8 cellular contexts compared by ENCODE assay signal in the genomic region with DNA sequence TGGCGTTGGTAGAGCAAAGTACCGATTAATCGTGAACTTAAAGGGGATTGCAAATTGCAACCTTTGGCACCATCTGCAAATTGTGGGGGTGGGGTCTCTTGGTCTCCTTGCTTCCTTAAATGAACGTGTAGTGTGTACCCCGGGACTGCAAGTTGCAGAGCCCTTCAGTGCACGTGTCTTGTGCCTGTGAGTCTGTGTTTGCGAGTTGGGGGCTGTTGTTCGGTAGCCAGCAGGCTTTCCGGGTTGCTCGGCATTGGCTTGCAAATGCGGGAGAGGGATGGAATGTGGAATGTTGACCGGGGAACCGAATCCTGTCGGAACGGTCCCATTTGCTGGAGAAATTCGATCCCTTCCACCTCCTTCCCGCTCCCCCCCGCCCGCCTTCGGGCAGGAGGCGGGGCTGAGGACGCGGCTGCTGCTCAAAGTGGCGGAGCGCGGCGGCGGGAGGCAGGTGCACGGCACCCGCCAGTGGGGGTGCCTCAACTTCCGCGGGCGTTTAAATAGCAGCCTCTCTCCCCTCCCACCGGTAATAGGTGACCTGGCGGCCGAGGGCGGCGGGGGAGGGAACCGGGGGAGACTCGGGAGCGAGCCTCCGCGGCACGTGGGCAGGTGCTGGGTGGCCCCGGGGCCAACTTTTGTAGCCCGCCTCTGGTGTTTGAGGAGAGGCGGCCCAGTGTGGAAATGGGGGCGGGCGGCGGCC. TPM values are rescaled to one million over a fixed set of nuclear protein-coding genes. Genes with fewer than 3 reads are reported as not detected.
DNase-seq lines count a peak whose midpoint lies in the region; ATAC-seq and TF ChIP-seq lines count a peak whose summit lies in the region.

No MANE protein-coding gene starts in this region.

- peak overlapping the region; percentile 53 for H2AFZ ChIP-seq in osteoblast (ENCODE audit: low read length)

- no peaks in the 10 kb centered on the region for H3K36me3 ChIP-seq in osteoblast (ENCODE audit: insufficient read depth, low read length)
- no peaks in the 10 kb centered on the region for H3K36me3 ChIP-seq in thymus (ENCODE audit: control insufficient read depth, insufficient read depth)

- WGBS in thymus = under 1% methylated on average over 50 of the region's 50 CpGs

- peak overlapping the region; percentile 100 for H3K4me3 Mint-ChIP-seq in activated naive CD8-positive, alpha-beta T cell
- peak overlapping the region; percentile 97 for H3K4me3 Mint-ChIP-seq in glutamatergic neuron (ENCODE audit: unreplicated experiment)

- no peak for TF ChIP-seq CTCF in GM10266 (IDR thresholded peaks at IDR 0.05; ENCODE audit: control insufficient read depth, insufficient read depth, low read depth, missing control alignments)
- no peak for TF ChIP-seq CTCF in NB4 (IDR thresholded peaks at IDR 0.05; ENCODE audit: low read depth, low read length)
- no peak for TF ChIP-seq CTCF in glutamatergic neuron (IDR thresholded peaks at IDR 0.05; ENCODE audit: partially characterized antibody, unreplicated experiment)
- no peak for TF ChIP-seq CTCF in osteoblast (IDR thresholded peaks at IDR 0.05; ENCODE audit: extremely low read depth, low read depth, low read length)

- peaks cover 42% of the 10 kb centered on the region for H3K79me2 ChIP-seq in osteoblast (ENCODE audit: insufficient read depth, low read length)

- H3K27me3 ChIP-seq in osteoblast (ENCODE audit: insufficient read depth, low read length) (no peaks in the 10 kb centered on the region), thymus (ENCODE audit: control insufficient read depth, insufficient read depth) (no peaks in the 10 kb centered on the region)

- H3K27ac ChIP-seq in osteoblast (ENCODE audit: low read depth, low read length) (peak overlapping the region; percentile 86), thymus (ENCODE audit: low read depth) (peak overlapping the region; percentile 96)

- H3K4me2 ChIP-seq in osteoblast (ENCODE audit: insufficient read depth, low read length) = peak overlapping the region; percentile 87

- no peaks in the 10 kb centered on the region for H4K20me1 ChIP-seq in osteoblast (ENCODE audit: insufficient read depth, low read length)

- no peaks in the 10 kb centered on the region for H3K27me3 Mint-ChIP-seq in activated naive CD8-positive, alpha-beta T cell
- peaks cover 4% of the 10 kb centered on the region for H3K27me3 Mint-ChIP-seq in glutamatergic neuron (ENCODE audit: unreplicated experiment)

- H3K4me1 ChIP-seq in osteoblast (ENCODE audit: insufficient read depth, low read length) (peaks cover 7% of the 10 kb centered on the region), thymus (ENCODE audit: control insufficient read depth, insufficient read depth, low read length) (no peaks in the 10 kb centered on the region)

- DNase-seq in GM10266 (ENCODE audit: extremely low spot score) = peak; percentile 85
- peak; percentile 88 for DNase-seq in NB4 (ENCODE audit: low read depth)
- DNase-seq in glutamatergic neuron = peak; percentile 70
- peak; percentile 91 for DNase-seq in osteoblast (ENCODE audit: insufficient read length, low spot score, missing footprints)

- peak overlapping the region; percentile 97 for H3K4me3 ChIP-seq in NB4 (ENCODE audit: low read depth, low read length)
- H3K4me3 ChIP-seq in osteoblast (ENCODE audit: insufficient read depth, low read length) = peak overlapping the region; percentile 75
- H3K4me3 ChIP-seq in thymus (ENCODE audit: low read length) = peak overlapping the region; percentile 91

- peaks cover 28% of the 10 kb centered on the region for H3K4me1 Mint-ChIP-seq in activated naive CD8-positive, alpha-beta T cell (ENCODE audit: low read depth)
- H3K4me1 Mint-ChIP-seq in glutamatergic neuron (ENCODE audit: low read depth, unreplicated experiment) = peaks cover 3% of the 10 kb centered on the region

- no peaks in the 10 kb centered on the region for H3K9me3 Mint-ChIP-seq in activated naive CD8-positive, alpha-beta T cell (ENCODE audit: low read depth)
- H3K9me3 Mint-ChIP-seq in glutamatergic neuron (ENCODE audit: unreplicated experiment) = peaks cover 6% of the 10 kb centered on the region

- H3K27ac Mint-ChIP-seq in activated naive CD8-positive, alpha-beta T cell = peak overlapping the region; percentile 100
- H3K27ac Mint-ChIP-seq in glutamatergic neuron (ENCODE audit: unreplicated experiment) = peak overlapping the region; percentile 82

- H3K36me3 Mint-ChIP-seq in activated naive CD8-positive, alpha-beta T cell = no peaks in the 10 kb centered on the region
- no peaks in the 10 kb centered on the region for H3K36me3 Mint-ChIP-seq in glutamatergic neuron (ENCODE audit: unreplicated experiment)

- H3K9me3 ChIP-seq in osteoblast (ENCODE audit: low read depth, low read length) (no peaks in the 10 kb centered on the region), thymus (ENCODE audit: control insufficient read depth) (no peaks in the 10 kb centered on the region)

- peak; percentile 70 for TF ChIP-seq POLR2A in NB4 (IDR thresholded peaks at IDR 0.05; ENCODE audit: extremely low read depth, insufficient read length)

- ATAC-seq in HG02571 (IDR thresholded peaks at IDR 0.05; ENCODE audit: unreplicated experiment) (peak; percentile 48), SK-N-SH treated with all-trans-retinoic acid at 6 μM for 48 hours (peak; percentile 57)

TF ChIP-seq in SK-N-SH treated with all-trans-retinoic acid at 6 μM for 48 hours, 23 proteins besides CTCF, POLR2A, EP300 and RAD21:
- peak; percentile 72; the same call in 1 of the 2 replicates for TF ChIP-seq SNAI2 (CRISPR knock-in tag; IDR thresholded peaks at IDR 0.05)
- TF ChIP-seq ZFP3 (CRISPR knock-in tag; IDR thresholded peaks at IDR 0.05) = no peak
- TF ChIP-seq, protein P1, sequence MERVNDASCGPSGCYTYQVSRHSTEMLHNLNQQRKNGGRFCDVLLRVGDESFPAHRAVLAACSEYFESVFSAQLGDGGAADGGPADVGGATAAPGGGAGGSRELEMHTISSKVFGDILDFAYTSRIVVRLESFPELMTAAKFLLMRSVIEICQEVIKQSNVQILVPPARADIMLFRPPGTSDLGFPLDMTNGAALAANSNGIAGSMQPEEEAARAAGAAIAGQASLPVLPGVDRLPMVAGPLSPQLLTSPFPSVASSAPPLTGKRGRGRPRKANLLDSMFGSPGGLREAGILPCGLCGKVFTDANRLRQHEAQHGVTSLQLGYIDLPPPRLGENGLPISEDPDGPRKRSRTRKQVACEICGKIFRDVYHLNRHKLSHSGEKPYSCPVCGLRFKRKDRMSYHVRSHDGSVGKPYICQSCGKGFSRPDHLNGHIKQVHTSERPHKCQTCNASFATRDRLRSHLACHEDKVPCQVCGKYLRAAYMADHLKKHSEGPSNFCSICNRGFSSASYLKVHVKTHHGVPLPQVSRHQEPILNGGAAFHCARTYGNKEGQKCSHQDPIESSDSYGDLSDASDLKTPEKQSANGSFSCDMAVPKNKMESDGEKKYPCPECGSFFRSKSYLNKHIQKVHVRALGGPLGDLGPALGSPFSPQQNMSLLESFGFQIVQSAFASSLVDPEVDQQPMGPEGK (CRISPR knock-in tag; IDR thresholded peaks at IDR 0.05; ENCODE audit: borderline replicate concordance) = peak; percentile 67; the same call in 1 of the 2 replicates
- TF ChIP-seq ZC3H10 (CRISPR knock-in tag; IDR thresholded peaks at IDR 0.05) = no peak

RNA-seq across cellular contexts. Expression of gene JADE1, which starts 1.5 kb away (rescaled TPM):
- 9.1 TPM for total RNA-seq in glutamatergic neuron (ENCODE audit: unreplicated experiment)
- total RNA-seq in osteoblast = 25.3 and 26.4 TPM in 2 replicates
- polyA plus RNA-seq in thymus = 18.6 TPM

Comparison
In these comparisons a context has a peak if more than half of its experiments do, and no peak if none do; other contexts are left out.
1. Peak in every context shown above with its lines: DNase-seq, ATAC-seq, H3K4me3 ChIP-seq and H3K27ac ChIP-seq.